ENCODE assay signal across 7 cellular contexts in the genomic region with DNA sequence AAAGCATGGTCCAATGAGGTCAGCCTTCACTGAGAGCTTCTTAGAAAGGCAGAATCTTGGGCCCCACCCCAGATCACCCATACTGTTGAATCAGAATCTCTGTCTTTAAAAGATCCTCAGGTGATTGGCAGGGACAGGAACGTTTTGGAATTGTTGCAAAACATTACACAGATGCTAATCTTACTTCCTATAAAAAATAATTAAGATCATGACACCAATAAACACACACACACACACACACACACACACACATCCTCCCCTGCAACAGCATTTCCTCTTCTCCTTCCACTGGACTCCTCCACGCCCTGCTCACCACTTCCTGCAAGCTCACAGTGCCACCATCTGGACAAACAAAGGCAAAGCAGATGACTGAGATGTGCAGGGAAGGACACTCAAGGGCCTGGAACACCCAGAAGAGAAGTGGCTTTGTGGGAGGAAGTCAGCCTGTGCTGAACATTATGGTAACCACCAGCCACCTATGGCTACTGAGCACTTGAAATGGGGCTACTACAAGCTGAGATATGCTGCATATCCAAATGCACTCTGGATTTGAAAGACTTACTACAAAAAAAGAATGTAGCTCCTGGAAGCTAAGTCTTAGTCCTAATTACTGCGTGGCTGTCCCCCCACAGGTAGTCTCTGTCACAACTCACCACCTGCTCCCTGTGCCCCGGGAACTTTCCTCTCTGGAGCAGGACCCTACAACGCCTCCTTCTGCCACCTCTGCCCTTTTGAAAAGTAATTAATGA.
DNase-seq lines count a peak whose midpoint lies in the region; ATAC-seq and TF ChIP-seq lines count a peak whose summit lies in the region.

No MANE protein-coding gene starts in this region.

- H3K9me3 ChIP-seq in adrenal gland (replicated peaks in 1 of 3), result no peaks in the 10 kb centered on the region
- H3K9me3 ChIP-seq in left ventricle myocardium inferior (replicated peaks), result no peaks in the 10 kb centered on the region
- H3K9me3 ChIP-seq in sigmoid colon, result no peaks in the 10 kb centered on the region

- peaks cover 2% of the 10 kb centered on the region for H3K27me3 ChIP-seq in adrenal gland
- peaks cover 15% of the 10 kb centered on the region for H3K27me3 ChIP-seq in left ventricle myocardium inferior (ENCODE audit: low read depth)
- H3K27me3 ChIP-seq in sigmoid colon, result no peaks in the 10 kb centered on the region

- H3K4me3 ChIP-seq in adrenal gland, result no peak overlapping the region
- H3K4me3 ChIP-seq in left ventricle myocardium inferior, result no peak overlapping the region
- no peak overlapping the region for H3K4me3 ChIP-seq in sigmoid colon

- H3K36me3 ChIP-seq in adrenal gland (replicated peaks in 1 of 2), result no peaks in the 10 kb centered on the region
- H3K36me3 ChIP-seq in left ventricle myocardium inferior, result no peaks in the 10 kb centered on the region
- H3K36me3 ChIP-seq in sigmoid colon, result no peaks in the 10 kb centered on the region

- no peak for TF ChIP-seq EP300 in sigmoid colon (IDR thresholded peaks at IDR 0.05)

- ATAC-seq in GM18498 (IDR thresholded peaks at IDR 0.05; ENCODE audit: unreplicated experiment), result peak; percentile 89
- ATAC-seq in HG02884 (IDR thresholded peaks at IDR 0.05; ENCODE audit: unreplicated experiment), result peak; percentile 87

- TF ChIP-seq POLR2A in adrenal gland (IDR thresholded peaks at IDR 0.05) (no peak), sigmoid colon (IDR thresholded peaks at IDR 0.05) (no peak)

- intact Hi-C loops in adrenal gland (cut with DNase I) (no loop called here), left ventricle myocardium inferior (cut with micrococcal nuclease) (loop anchor here (2.0 kb wide), 1 partner anchor 164 kb away; no protein-coding TSS in a partner anchor), sigmoid colon (cut with DNase I) (loop anchor here (1.0 kb wide), 1 partner anchor 163 kb away; no protein-coding TSS in a partner anchor)

- DNase-seq in NCI-H1436 treated with DMSO at 0.1 percent for 48 hours (lab: John Stamatoyannopoulos, UW) (peak; percentile 60), T follicular helper cell (ENCODE audit: low read depth) (peak; percentile 65), adrenal gland (peak; percentile 76 to 90 (median 85)), left ventricle myocardium inferior (peak; percentile 59), sigmoid colon (peak; percentile 90)

- peak overlapping the region in 1 of 5 donors; percentile 4 for H3K27ac ChIP-seq in adrenal gland
- H3K27ac ChIP-seq in left ventricle myocardium inferior (replicated peaks), result peak overlapping the region; percentile 57
- peak overlapping the region in 2 of 4 donors; percentile 22 to 37 for H3K27ac ChIP-seq in sigmoid colon

- TF ChIP-seq CTCF in adrenal gland (IDR thresholded peaks at IDR 0.05) (peak; percentile 72 to 97 (median 88)), left ventricle myocardium inferior (IDR thresholded peaks at IDR 0.05; ENCODE audit: borderline replicate concordance) (peak; percentile 84), sigmoid colon (IDR thresholded peaks at IDR 0.05) (peak; percentile 81 to 99 (median 94))

- H3K4me1 ChIP-seq in adrenal gland (replicated peaks in 1 of 2) (peaks cover 7 to 11% of the 10 kb centered on the region in 2 donors), left ventricle myocardium inferior (peaks cover 15% of the 10 kb centered on the region), sigmoid colon (peaks cover 0 to 9% (median 5%) of the 10 kb centered on the region in 4 donors)

- WGBS in adrenal gland, 4 donors, result 39 to 42% (median 39%) methylated on average over 5 of the region's 5 CpGs
- WGBS in sigmoid colon, 2 donors, result 36 to 46% methylated on average over 5 of the region's 5 CpGs

Comparison
In these comparisons a context has a peak if more than half of its experiments do, and no peak if none do; other contexts are left out.
1. intact Hi-C loops: an anchor here in left ventricle myocardium inferior (2.0 kb wide) and sigmoid colon (1.0 kb wide); none called in adrenal gland.